Comparison of ENCODE assay signal across 9 cellular contexts in genomic region chr11:35995872-35996271, GRCh38.
"Had no signal": no experiment of that assay in that cellular context is flagged by ENCODE, and none has a peak within 500 bp of the region (broad histone marks: within the 10 kb centered on the region; RNA-seq: fewer than 3 reads in every experiment).

No MANE protein-coding gene starts in this region.

- DNase-seq: GM23248, GOT3, H7, H9, HCEC 1CT, HFFc6 had no signal

- ATAC-seq: GM23338, HCT116 had no signal

- H3K27ac ChIP-seq: GM23248 had no signal

- H3K4me3 ChIP-seq: GM23248, GM23338, HAP-1 had no signal

- H3K4me3 Mint-ChIP-seq: GM23338, H9, HFFc6 had no signal

- H3K36me3 ChIP-seq: HAP-1 had no signal

- H2AFZ ChIP-seq: GM23248, GM23338 had no signal

- H3K4me2 ChIP-seq: GM23338 had no signal

- H3K27ac Mint-ChIP-seq: GM23338, HFFc6 had no signal

- H3K4me1 ChIP-seq: HAP-1 had no signal

- H3K9ac ChIP-seq: GM23248 had no signal
